Comparison of ENCODE assay signal across 1 cellular context in the genomic region with DNA sequence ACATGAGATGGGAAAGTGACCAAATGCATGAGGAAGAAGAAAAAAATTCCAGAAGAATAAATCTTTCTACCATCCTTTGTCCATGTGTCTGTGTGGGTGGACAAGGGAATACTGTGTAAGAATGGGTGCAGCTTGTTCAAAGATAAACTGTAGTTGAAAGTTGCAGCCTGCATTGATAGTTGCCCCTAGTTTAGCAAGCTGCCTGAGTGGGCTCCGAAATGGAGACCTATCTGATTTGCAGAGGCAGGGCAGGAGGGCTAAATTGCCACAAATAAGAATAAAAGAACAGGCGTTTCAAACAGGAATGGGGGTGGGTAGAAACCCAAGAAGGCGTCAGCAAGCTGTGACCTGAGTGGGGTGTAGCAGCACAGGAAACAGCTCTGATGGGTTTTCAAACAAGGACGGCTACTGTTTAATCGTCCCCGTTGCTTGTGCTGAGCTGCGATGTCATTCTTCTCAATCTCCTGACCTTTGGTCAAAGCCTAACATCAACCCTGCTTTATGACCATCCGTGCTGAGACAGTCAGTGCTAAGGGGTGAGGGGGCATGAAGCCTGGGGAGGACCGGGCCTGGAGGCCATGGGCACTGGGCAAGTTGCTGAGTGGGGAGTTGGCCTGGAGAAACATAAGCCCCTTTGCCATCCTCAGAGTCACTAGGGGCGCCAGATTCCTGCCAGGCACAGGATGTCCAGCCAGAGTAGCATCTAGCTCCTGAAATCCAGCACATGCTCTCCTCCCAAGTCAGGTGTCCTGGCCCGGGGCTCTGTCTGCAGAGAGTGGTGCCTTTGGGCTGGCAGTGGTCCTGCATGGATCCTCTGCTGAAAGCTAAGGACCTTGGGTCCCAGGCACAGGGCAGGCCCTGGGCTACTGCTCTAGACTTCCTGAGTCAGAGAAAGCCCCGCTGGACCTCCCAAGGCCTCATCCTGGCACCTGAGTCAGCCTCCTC.
TF ChIP-seq lines count a peak whose summit lies in the region.

No MANE protein-coding gene starts in this region.

TF ChIP-seq in HepG2, 621 proteins besides CTCF, POLR2A, EP300 and RAD21 (continued from another document and continues in another):
- TF ChIP-seq AHDC1 (CRISPR knock-in tag; IDR thresholded peaks at IDR 0.05; ENCODE audit: borderline replicate concordance) (no peak), SMYD3 (CRISPR knock-in tag; IDR thresholded peaks at IDR 0.05) (0 out of 2 replicates have a peak, but pooled peaks have one; percentile 37), SUZ12 (IDR thresholded peaks at IDR 0.05; ENCODE audit: low read depth, low read length) (no peak), ZFX (CRISPR knock-in tag; IDR thresholded peaks at IDR 0.05; ENCODE audit: low read depth) (peak; percentile 65), KLF13 (CRISPR knock-in tag; IDR thresholded peaks at IDR 0.05) (no peak), GATAD2A (CRISPR knock-in tag; IDR thresholded peaks at IDR 0.05) (0 out of 2 replicates have a peak, but pooled peaks have one; percentile 30), TAF1 (CRISPR knock-in tag; IDR thresholded peaks at IDR 0.05) (peak; percentile 28; the same call in 1 of the 2 replicates), ZNF260 (CRISPR knock-in tag; IDR thresholded peaks at IDR 0.05; ENCODE audit: borderline replicate concordance, low read depth) (no peak), FOXO4 (CRISPR knock-in tag; conservative IDR thresholded peaks at IDR 0.05) (no peak), POLR2AphosphoS5 (IDR thresholded peaks at IDR 0.05; ENCODE audit: low read depth, low read length) (peak; percentile 43; the same call in 1 of the 2 replicates), TMF1 (CRISPR knock-in tag; IDR thresholded peaks at IDR 0.05; ENCODE audit: low read depth) (no peak), ZNF569 (CRISPR knock-in tag; IDR thresholded peaks at IDR 0.05; ENCODE audit: borderline replicate concordance) (no peak), MIER3 (CRISPR knock-in tag; IDR thresholded peaks at IDR 0.05; ENCODE audit: borderline replicate concordance) (peak; percentile 18; the same call in 1 of the 2 replicates), CCDC6 (CRISPR knock-in tag; IDR thresholded peaks at IDR 0.05) (0 out of 2 replicates have a peak, but pooled peaks have one; percentile 20), PBX3 (CRISPR knock-in tag; IDR thresholded peaks at IDR 0.05; ENCODE audit: borderline replicate concordance) (no peak), ZNF446 (CRISPR knock-in tag; IDR thresholded peaks at IDR 0.05) (no peak), KDM5B (CRISPR knock-in tag; IDR thresholded peaks at IDR 0.05; ENCODE audit: borderline replicate concordance) (no peak), NFE2L1 (CRISPR knock-in tag; IDR thresholded peaks at IDR 0.05; ENCODE audit: borderline replicate concordance) (no peak), ZBTB10 (CRISPR knock-in tag; IDR thresholded peaks at IDR 0.05; ENCODE audit: borderline replicate concordance) (no peak), ZNF562 (CRISPR knock-in tag; IDR thresholded peaks at IDR 0.05; ENCODE audit: borderline replicate concordance) (no peak), HOXA3 (CRISPR knock-in tag; IDR thresholded peaks at IDR 0.05) (peak; percentile 61; the same call in 1 of the 2 replicates), DBP (CRISPR knock-in tag; IDR thresholded peaks at IDR 0.05; ENCODE audit: not compliant biosample characterization) (no peak), ZNF879 (CRISPR knock-in tag; IDR thresholded peaks at IDR 0.05) (no peak), STAT5B (CRISPR knock-in tag; IDR thresholded peaks at IDR 0.05) (no peak), SIN3A (IDR thresholded peaks at IDR 0.05; ENCODE audit: borderline replicate concordance, low read depth, low read length) (0 out of 2 replicates have a peak, but pooled peaks have one; percentile 56), ZNF550 (CRISPR knock-in tag; IDR thresholded peaks at IDR 0.05; ENCODE audit: borderline replicate concordance) (no peak), PBX2 (CRISPR knock-in tag; IDR thresholded peaks at IDR 0.05) (no peak), ISX (CRISPR knock-in tag; conservative IDR thresholded peaks at IDR 0.05) (no peak), SKI (IDR thresholded peaks at IDR 0.05; ENCODE audit: partially characterized antibody) (no peak), ZNF205 (CRISPR knock-in tag; IDR thresholded peaks at IDR 0.05) (no peak)
- TF ChIP-seq, protein P1, sequence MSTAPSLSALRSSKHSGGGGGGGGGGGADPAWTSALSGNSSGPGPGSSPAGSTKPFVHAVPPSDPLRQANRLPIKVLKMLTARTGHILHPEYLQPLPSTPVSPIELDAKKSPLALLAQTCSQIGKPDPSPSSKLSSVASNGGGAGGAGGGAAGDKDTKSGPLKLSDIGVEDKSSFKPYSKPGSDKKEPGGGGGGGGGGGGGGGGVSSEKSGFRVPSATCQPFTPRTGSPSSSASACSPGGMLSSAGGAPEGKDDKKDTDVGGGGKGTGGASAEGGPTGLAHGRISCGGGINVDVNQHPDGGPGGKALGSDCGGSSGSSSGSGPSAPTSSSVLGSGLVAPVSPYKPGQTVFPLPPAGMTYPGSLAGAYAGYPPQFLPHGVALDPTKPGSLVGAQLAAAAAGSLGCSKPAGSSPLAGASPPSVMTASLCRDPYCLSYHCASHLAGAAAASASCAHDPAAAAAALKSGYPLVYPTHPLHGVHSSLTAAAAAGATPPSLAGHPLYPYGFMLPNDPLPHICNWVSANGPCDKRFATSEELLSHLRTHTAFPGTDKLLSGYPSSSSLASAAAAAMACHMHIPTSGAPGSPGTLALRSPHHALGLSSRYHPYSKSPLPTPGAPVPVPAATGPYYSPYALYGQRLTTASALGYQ (CRISPR knock-in tag; IDR thresholded peaks at IDR 0.05), result no peak; the same call in 1 of the 2 replicates
- TF ChIP-seq, protein P2, sequence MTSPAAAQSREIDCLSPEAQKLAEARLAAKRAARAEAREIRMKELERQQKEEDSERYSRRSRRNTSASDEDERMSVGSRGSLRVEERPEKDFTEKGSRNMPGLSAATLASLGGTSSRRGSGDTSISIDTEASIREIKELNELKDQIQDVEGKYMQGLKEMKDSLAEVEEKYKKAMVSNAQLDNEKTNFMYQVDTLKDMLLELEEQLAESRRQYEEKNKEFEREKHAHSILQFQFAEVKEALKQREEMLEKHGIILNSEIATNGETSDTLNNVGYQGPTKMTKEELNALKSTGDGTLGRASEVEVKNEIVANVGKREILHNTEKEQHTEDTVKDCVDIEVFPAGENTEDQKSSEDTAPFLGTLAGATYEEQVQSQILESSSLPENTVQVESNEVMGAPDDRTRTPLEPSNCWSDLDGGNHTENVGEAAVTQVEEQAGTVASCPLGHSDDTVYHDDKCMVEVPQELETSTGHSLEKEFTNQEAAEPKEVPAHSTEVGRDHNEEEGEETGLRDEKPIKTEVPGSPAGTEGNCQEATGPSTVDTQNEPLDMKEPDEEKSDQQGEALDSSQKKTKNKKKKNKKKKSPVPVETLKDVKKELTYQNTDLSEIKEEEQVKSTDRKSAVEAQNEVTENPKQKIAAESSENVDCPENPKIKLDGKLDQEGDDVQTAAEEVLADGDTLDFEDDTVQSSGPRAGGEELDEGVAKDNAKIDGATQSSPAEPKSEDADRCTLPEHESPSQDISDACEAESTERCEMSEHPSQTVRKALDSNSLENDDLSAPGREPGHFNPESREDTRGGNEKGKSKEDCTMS (CRISPR knock-in tag; conservative IDR thresholded peaks at IDR 0.05), result no peak
- TF ChIP-seq, protein P3, sequence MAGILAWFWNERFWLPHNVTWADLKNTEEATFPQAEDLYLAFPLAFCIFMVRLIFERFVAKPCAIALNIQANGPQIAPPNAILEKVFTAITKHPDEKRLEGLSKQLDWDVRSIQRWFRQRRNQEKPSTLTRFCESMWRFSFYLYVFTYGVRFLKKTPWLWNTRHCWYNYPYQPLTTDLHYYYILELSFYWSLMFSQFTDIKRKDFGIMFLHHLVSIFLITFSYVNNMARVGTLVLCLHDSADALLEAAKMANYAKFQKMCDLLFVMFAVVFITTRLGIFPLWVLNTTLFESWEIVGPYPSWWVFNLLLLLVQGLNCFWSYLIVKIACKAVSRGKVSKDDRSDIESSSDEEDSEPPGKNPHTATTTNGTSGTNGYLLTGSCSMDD (CRISPR knock-in tag; IDR thresholded peaks at IDR 0.05), result no peak
